Comparison of ENCODE assay signal across 1 cellular context in the genomic region with DNA sequence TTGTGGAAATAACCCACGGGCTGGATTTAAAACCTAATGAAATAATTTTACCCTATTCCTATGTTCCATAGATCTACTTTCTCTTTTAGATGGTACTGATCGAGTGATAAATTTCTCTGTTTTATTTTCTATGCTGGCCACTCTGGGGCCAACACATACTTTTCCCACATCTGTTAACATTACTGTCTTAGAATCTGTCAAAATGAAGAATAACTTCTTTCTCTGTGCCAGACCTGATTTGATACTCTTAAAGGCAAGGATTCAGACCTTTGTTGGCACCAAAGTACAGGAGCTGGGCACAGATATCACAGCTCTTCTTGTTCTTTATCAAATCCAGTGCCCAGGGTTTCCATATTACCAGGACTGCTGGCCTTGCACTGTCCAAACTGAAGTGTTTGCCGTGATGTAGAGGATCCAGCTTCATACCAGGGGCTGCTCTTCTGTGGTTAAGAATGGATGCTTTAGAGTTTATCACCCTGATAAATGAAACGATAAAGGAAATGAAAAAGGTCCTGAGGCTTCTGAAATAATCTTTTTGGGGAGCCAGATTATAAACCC.
TF ChIP-seq lines count a peak whose summit lies in the region.

No MANE protein-coding gene starts in this region.

TF ChIP-seq in WTC11, 78 proteins besides CTCF, POLR2A, EP300 and RAD21 (continued from another document):
- TF ChIP-seq PRDM15 (CRISPR knock-in tag; IDR thresholded peaks at IDR 0.05) = peak; percentile 50; the same call in 1 of the 2 replicates
TF ChIP-seq in WTC11: peak in this region for 1.
